8 cellular contexts compared by ENCODE assay signal in genomic region chr21:41167348-41168342, GRCh38. TPM values are rescaled to one million over a fixed set of nuclear protein-coding genes. Genes with fewer than 3 reads are reported as not detected.
DNase-seq lines count a peak whose midpoint lies in the region; ATAC-seq, FAIRE-seq and TF ChIP-seq lines count a peak whose summit lies in the region.

BACE2 (plus strand) TSS chr21:41168160; CDS start chr21:41168264, 104 bp downstream.

- POLR2A ChIA-PET in GM12878 (lab: Charles Lee): no interaction called here

- in situ Hi-C loops in GM12878 (cut with MboI): no loop called here

- no peak for TF ChIP-seq POLR2A in GM12878 (IDR thresholded peaks at IDR 0.05; ENCODE audit: low read depth, low read length)

- ATAC-seq in HG03108 (IDR thresholded peaks at IDR 0.05; ENCODE audit: unreplicated experiment) (peak; percentile 59), GM12878 (peak; percentile 86), GM21528 (IDR thresholded peaks at IDR 0.05; ENCODE audit: low FRiP score, unreplicated experiment) (no peak)

- RAD21 ChIA-PET in GM12878 (lab: Charles Lee; ENCODE audit: unreplicated experiment): no interaction called here

- H3K4me1 ChIP-seq in GM12878 (ENCODE audit: control insufficient read depth, insufficient read depth, low read length) (no peaks in the 10 kb centered on the region), rectal smooth muscle tissue (ENCODE audit: control insufficient read depth, insufficient read depth, low read length) (peaks cover 5% of the 10 kb centered on the region)

- SMC1A ChIA-PET in GM12878 (lab: Charles Lee; ENCODE audit: uncharacterized antibody, unreplicated experiment): no interaction called here

- no peaks in the 10 kb centered on the region for H3K9me3 ChIP-seq in SK-N-MC (ENCODE audit: low read depth, low read length)
- H3K9me3 ChIP-seq in GM12878 (replicated peaks; ENCODE audit: control insufficient read depth, insufficient read depth, low read length): no peaks in the 10 kb centered on the region

- H3K4me3 ChIP-seq in SK-N-MC: peak within 1 kb of the TSS; percentile 94
- peak within 1 kb of the TSS; percentile 61; the same call in 1 of the 2 replicates for H3K4me3 ChIP-seq in GM12878
- peak within 1 kb of the TSS; percentile 73 for H3K4me3 ChIP-seq in rectal smooth muscle tissue (ENCODE audit: low read length)

- CTCF ChIA-PET in GM12878 (lab: Yijun Ruan, JAX): no interaction called here

- 1% methylated on average over 55 of the region's 111 CpGs for WGBS in GM12878 (ENCODE audit: insufficient coverage, insufficient replicate concordance, low lambda C conversion rate, missing lambda C conversion rate)

- no peaks in the 10 kb centered on the region for H4K20me1 ChIP-seq in GM12878 (ENCODE audit: control insufficient read depth, insufficient read depth)

- no peak for TF ChIP-seq RAD21 in GM12878 (IDR thresholded peaks at IDR 0.05; ENCODE audit: insufficient read depth, low read depth, low read length)

- H3K9ac ChIP-seq in SK-N-MC (ENCODE audit: insufficient read length) (peak within 1 kb of the TSS; percentile 82), GM12878 (ENCODE audit: control insufficient read depth, insufficient read depth, low read length) (no peak within 1 kb of the TSS; the same call in 1 of the 2 replicates), rectal smooth muscle tissue (ENCODE audit: low read length) (peak within 1 kb of the TSS; percentile 55)

- H3K27me3 ChIP-seq in GM12878 (replicated peaks in 1 of 2; ENCODE audit: control insufficient read depth in 2 of 2, insufficient read depth in 2 of 2, low read length in 1 of 2) (peaks cover 0 to 7% of the 10 kb centered on the region in 2 experiments), rectal smooth muscle tissue (ENCODE audit: control insufficient read depth, insufficient read depth, low read length) (no peaks in the 10 kb centered on the region)

- TF ChIP-seq EP300 in GM12878 (IDR thresholded peaks at IDR 0.05; ENCODE audit: borderline replicate concordance in 1 of 2, control insufficient read depth in 1 of 2, low read depth in 2 of 2, low read length in 2 of 2): no peak

- BruUV-seq in GM12878 (replicated peaks; lab: Mats Ljungman, UMichigan): no TSS peak

- H3K36me3 ChIP-seq in SK-N-MC (ENCODE audit: insufficient read depth, low read length): peaks cover 3% of the 10 kb centered on the region; the same call in 1 of the 2 replicates
- no peaks in the 10 kb centered on the region for H3K36me3 ChIP-seq in GM12878 (ENCODE audit: control insufficient read depth in 2 of 2, insufficient read depth in 2 of 2, low read length in 1 of 2)
- H3K36me3 ChIP-seq in rectal smooth muscle tissue (ENCODE audit: control insufficient read depth, insufficient read depth, low read length): no peaks in the 10 kb centered on the region

- intact Hi-C loops in GM12878 (cut with micrococcal nuclease; ENCODE audit: unreplicated experiment): no loop called here

- TF ChIP-seq CTCF in GM12878 (IDR thresholded peaks at IDR 0.05 in 2 of 3, conservative IDR thresholded peaks at IDR 0.05 in 1 of 3; ENCODE audit: control insufficient read depth in 2 of 3, extremely low read depth in 1 of 3, insufficient read depth in 1 of 3, low read depth in 3 of 3, low read length in 3 of 3): peak in 2 of 3 experiments; percentile 33 to 39; a peak in 3 of 6 replicates

- no peak for FAIRE-seq in GM12878 (lab: Jason Lieb, UNC)

- no peaks in the 10 kb centered on the region for H3K79me2 ChIP-seq in GM12878 (ENCODE audit: control insufficient read depth, insufficient read depth, low read length)

- peak within 1 kb of the TSS; percentile 61 for H2AFZ ChIP-seq in GM12878 (ENCODE audit: control insufficient read depth, low read depth, low read length)

- peak; percentile 50 for DNase-seq in ELF-1 (ENCODE audit: low read depth, low spot score)
- DNase-seq in SK-N-MC (ENCODE audit: low read depth, low spot score): no peak
- no peak for DNase-seq in GM12878 (ENCODE audit: low read depth, low spot score)
- peak; percentile 18 to 49 for DNase-seq in hippocampal formation (lab: John Stamatoyannopoulos, UW)
- no peak for DNase-seq in NCI-H446 (lab: John Stamatoyannopoulos, UW)

- peak within 1 kb of the TSS; percentile 63 for H3K4me2 ChIP-seq in GM12878 (ENCODE audit: control insufficient read depth, insufficient read depth)

- H3K27ac ChIP-seq in SK-N-MC: 0 out of 2 replicates have a peak within 1 kb of the TSS, but pooled peaks have one; percentile 37
- H3K27ac ChIP-seq in GM12878 (ENCODE audit: control insufficient read depth, insufficient read depth): no peak within 1 kb of the TSS
- peak within 1 kb of the TSS; percentile 94 for H3K27ac ChIP-seq in rectal smooth muscle tissue (ENCODE audit: low read depth, low read length)

TF ChIP-seq in GM12878, 131 proteins besides CTCF, POLR2A, EP300 and RAD21 (continues in another document):
- TF ChIP-seq ATF2 (IDR thresholded peaks at IDR 0.05; ENCODE audit: low read length): no peak
- TF ChIP-seq CEBPB (IDR thresholded peaks at IDR 0.05; ENCODE audit: borderline replicate concordance in 1 of 2, low read depth in 2 of 2, low read length in 2 of 2): no peak
- TF ChIP-seq CUX1 (IDR thresholded peaks at IDR 0.05; ENCODE audit: insufficient replicate concordance, low read depth, low read length): no peak
- TF ChIP-seq KLF5 (IDR thresholded peaks at IDR 0.05; ENCODE audit: partially characterized antibody): no peak
- no peak for TF ChIP-seq PAX8 (IDR thresholded peaks at IDR 0.05)
- TF ChIP-seq MYB (IDR thresholded peaks at IDR 0.05; ENCODE audit: borderline replicate concordance, low read depth, low read length): no peak
- no peak for TF ChIP-seq YBX1 (IDR thresholded peaks at IDR 0.05)
- no peak for TF ChIP-seq TCF7 (IDR thresholded peaks at IDR 0.05; ENCODE audit: borderline replicate concordance)
- no peak for TF ChIP-seq CHD1 (IDR thresholded peaks at IDR 0.05; ENCODE audit: low read depth, low read length)
- TF ChIP-seq NR2F1 (conservative IDR thresholded peaks at IDR 0.05): peak; percentile 66

RNA-seq across cellular contexts. Expression of gene BACE2, which starts in this region (rescaled TPM):
- 0.15 TPM in 1 of 2 replicates, not detected in the other for total RNA-seq in GM12878 (2013; cell fraction: nucleolus; rRNA removed)
- 0.05 TPM in 1 of 2 replicates, not detected in the other for total RNA-seq in GM12878 (2014; rRNA removed)
- total RNA-seq in GM12878 (2014; rRNA removed; fragmentation: Illumina TruSeq; extraction: Trizol): not detected in 2 replicates
- 0.08 and 0.18 TPM in 2 replicates for total RNA-seq in GM12878 (2021)
- 0.60 TPM for polyA plus RNA-seq in GM12878 (2011; ENCODE audit: low read depth)
- 0.69 and 0.86 TPM in 2 replicates for polyA plus RNA-seq in GM12878 (2011; rRNA removed)
- polyA plus RNA-seq in GM12878 (2011; cell fraction: cytosol; rRNA removed): 0.50 and 0.76 TPM in 2 replicates
- polyA plus RNA-seq in GM12878 (2011; cell fraction: nucleus; rRNA removed): 0.51 and 0.73 TPM in 2 replicates
- polyA plus RNA-seq in GM12878 (2012): 0.37 and 0.81 TPM in 2 replicates
- 0.04 TPM in 1 of 2 replicates, not detected in the other for polyA plus RNA-seq in GM12878 (2014; fragmentation: Illumina TruSeq; extraction: Trizol)
- under 1 TPM; 0.04 to 0.31 TPM for polyA plus RNA-seq in GM12878 (2014; fragmentation: Nextera tagmentation; extraction: Ambion mirVana)
- 0.30 TPM in 1 of 2 replicates, not detected in the other for polyA plus RNA-seq in GM12878 (2014; rRNA removed)
- not detected for polyA plus RNA-seq in GM12878 (2016; fragmentation: Nextera tagmentation; extraction: Ambion mirVana)
- 0.29 and 0.46 TPM in 2 replicates for polyA minus RNA-seq in GM12878 (2011; rRNA and poly(A)+ RNA removed)
- polyA minus RNA-seq in GM12878 (2011; cell fraction: cytosol; rRNA and poly(A)+ RNA removed): 1.1 TPM in 1 of 2 replicates, not detected in the other
- 0.24 and 0.48 TPM in 2 replicates for polyA minus RNA-seq in GM12878 (2011; cell fraction: nucleus; rRNA and poly(A)+ RNA removed)

Comparison
In these comparisons a context has a peak if more than half of its experiments do, and no peak if none do; other contexts are left out.
1. DNase-seq: peak in ELF-1 (single experiment) and hippocampal formation (2 of 2); none in SK-N-MC (single experiment), GM12878 (single experiment) and NCI-H446 (0 of 2).
2. Peak in every context shown above with its lines, with median percentiles within 50 percentile points of each other: H3K4me3 ChIP-seq.